In the genomic region with DNA sequence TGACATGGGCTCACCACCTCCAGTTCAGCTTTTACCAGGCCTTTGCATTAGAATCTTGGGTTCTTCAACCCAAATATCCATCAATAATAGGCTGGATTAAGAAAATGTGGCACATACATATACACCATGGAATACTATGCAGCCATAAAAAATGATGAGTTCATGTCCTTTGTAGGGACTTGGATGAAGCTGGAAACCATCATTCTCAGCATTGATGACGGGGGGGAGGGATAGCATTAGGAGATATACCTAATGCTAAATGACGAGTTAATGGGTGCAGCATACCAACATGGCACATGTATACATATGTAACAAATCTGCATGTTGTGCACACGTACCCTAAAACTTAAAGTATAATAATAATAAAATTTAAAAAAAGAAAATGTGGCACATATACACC, we compare ENCODE assay signal across 5 cellular contexts. TPM values are rescaled to one million over a fixed set of nuclear protein-coding genes. Genes with fewer than 3 reads are reported as not detected.
"Had no signal": no experiment of that assay in that cellular context is flagged by ENCODE, and none has a peak within 500 bp of the region (broad histone marks: within the 10 kb centered on the region; RNA-seq: fewer than 3 reads in every experiment).

No MANE protein-coding gene starts in this region.

RNA-seq across cellular contexts. Expression of gene NNMT, which starts 45.5 kb away (rescaled TPM):
- total RNA-seq: naive thymus-derived CD4-positive, alpha-beta T cell; naive thymus-derived CD8-positive, alpha-beta T cell; natural killer cell treated with Interleukin-12 subunit alpha and Interleukin-12 subunit beta and Interleukin-15 and Interleukin-18, amount 100 ng/mL, for 72 hours; occipital lobe had no signal
- polyA plus RNA-seq: naive thymus-derived CD4-positive, alpha-beta T cell; naive thymus-derived CD8-positive, alpha-beta T cell; neural cell had no signal
